In the genomic region with DNA sequence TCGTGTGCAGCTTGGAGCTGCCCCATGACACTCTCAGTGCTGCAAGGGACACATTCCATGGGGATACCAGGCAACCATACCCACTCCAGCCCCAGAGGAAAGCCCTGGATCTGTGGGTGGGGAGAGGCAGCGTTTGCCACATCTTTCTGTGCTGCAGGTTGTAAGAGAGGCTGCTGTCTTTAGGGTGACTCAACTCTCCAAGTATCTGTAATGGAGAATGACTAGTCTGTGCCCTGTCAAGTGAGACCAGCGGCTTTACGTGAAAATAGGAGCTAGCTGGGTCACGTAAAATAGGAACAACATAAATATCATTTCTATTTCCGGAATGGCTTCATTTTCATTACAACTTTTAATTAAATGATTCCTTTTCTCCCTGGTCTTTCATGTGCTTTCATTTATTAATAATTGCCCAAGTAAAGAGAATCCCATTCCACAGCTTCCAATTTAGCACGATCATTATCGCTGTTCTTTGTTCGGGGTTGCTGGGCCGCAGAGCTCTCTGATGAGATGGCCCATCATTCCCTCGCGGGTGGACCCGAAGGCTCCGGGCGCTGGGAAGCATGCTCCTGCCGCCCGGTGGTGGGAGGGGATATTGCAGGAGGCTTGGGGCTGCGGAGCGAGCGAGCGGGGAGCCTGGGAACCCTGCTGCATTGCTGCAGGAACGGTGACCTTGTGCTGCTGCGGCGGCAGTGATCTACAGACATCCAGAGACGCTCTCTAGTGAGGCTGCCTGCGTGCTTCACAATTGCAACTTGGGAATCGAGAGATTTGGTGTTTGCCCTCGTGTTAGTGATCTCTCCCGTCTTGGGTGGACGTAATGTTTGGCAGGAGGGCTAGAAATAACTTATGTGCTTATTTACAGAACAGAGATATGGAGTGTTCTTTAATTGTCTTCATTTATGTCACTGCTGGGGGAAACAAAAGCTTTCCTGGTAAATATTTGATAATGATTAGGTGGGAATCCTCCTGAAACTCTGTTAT, we compare ENCODE assay signal across 1 cellular context.
A peak's percentile ranks its signal among the peaks of the same experiment; 100 is the strongest.
TF ChIP-seq lines count a peak whose summit lies in the region.

No MANE protein-coding gene starts in this region.

TF ChIP-seq in HepG2, 621 proteins besides CTCF, POLR2A, EP300 and RAD21 (continued from another document and continues in another):
- TF ChIP-seq, protein P1, sequence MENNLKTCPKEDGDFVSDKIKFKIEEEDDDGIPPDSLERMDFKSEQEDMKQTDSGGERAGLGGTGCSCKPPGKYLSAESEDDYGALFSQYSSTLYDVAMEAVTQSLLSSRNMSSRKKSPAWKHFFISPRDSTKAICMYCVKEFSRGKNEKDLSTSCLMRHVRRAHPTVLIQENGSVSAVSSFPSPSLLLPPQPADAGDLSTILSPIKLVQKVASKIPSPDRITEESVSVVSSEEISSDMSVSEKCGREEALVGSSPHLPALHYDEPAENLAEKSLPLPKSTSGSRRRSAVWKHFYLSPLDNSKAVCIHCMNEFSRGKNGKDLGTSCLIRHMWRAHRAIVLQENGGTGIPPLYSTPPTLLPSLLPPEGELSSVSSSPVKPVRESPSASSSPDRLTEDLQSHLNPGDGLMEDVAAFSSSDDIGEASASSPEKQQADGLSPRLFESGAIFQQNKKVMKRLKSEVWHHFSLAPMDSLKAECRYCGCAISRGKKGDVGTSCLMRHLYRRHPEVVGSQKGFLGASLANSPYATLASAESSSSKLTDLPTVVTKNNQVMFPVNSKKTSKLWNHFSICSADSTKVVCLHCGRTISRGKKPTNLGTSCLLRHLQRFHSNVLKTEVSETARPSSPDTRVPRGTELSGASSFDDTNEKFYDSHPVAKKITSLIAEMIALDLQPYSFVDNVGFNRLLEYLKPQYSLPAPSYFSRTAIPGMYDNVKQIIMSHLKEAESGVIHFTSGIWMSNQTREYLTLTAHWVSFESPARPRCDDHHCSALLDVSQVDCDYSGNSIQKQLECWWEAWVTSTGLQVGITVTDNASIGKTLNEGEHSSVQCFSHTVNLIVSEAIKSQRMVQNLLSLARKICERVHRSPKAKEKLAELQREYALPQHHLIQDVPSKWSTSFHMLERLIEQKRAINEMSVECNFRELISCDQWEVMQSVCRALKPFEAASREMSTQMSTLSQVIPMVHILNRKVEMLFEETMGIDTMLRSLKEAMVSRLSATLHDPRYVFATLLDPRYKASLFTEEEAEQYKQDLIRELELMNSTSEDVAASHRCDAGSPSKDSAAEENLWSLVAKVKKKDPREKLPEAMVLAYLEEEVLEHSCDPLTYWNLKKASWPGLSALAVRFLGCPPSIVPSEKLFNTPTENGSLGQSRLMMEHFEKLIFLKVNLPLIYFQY (CRISPR knock-in tag; IDR thresholded peaks at IDR 0.05; ENCODE audit: borderline replicate concordance), result 0 out of 2 replicates have a peak, but pooled peaks have one; percentile 45
- TF ChIP-seq FOXO1 (CRISPR knock-in tag; IDR thresholded peaks at IDR 0.05) (peak; percentile 34; the same call in 1 of the 2 replicates), ETV5 (CRISPR knock-in tag; IDR thresholded peaks at IDR 0.05; ENCODE audit: borderline replicate concordance) (peak; percentile 21; the same call in 1 of the 2 replicates), MAFG (CRISPR knock-in tag; IDR thresholded peaks at IDR 0.05) (no peak), TP53 (CRISPR knock-in tag; conservative IDR thresholded peaks at IDR 0.05) (no peak), SOX5 (CRISPR knock-in tag; IDR thresholded peaks at IDR 0.05; ENCODE audit: borderline replicate concordance) (no peak), SKIL (CRISPR knock-in tag; IDR thresholded peaks at IDR 0.05; ENCODE audit: borderline replicate concordance) (no peak), ELF3 (CRISPR knock-in tag; IDR thresholded peaks at IDR 0.05) (peak; percentile 58), HNRNPUL1 (IDR thresholded peaks at IDR 0.05; ENCODE audit: low read depth, low read length) (no peak), AKNA (CRISPR knock-in tag; IDR thresholded peaks at IDR 0.05; ENCODE audit: borderline replicate concordance) (no peak), STAG1 (CRISPR knock-in tag; IDR thresholded peaks at IDR 0.05) (peak; percentile 91), IRX3 (CRISPR knock-in tag; IDR thresholded peaks at IDR 0.05; ENCODE audit: borderline replicate concordance, low read depth) (no peak), JUN (CRISPR knock-in tag; IDR thresholded peaks at IDR 0.05) (no peak), ZNF556 (CRISPR knock-in tag; IDR thresholded peaks at IDR 0.05; ENCODE audit: borderline replicate concordance) (no peak), TCF7L2 (IDR thresholded peaks at IDR 0.05; ENCODE audit: low read depth, low read length) (no peak), NFRKB (IDR thresholded peaks at IDR 0.05) (no peak), HHEX (CRISPR knock-in tag; IDR thresholded peaks at IDR 0.05) (0 out of 2 replicates have a peak, but pooled peaks have one; percentile 17), DR1 (CRISPR knock-in tag; IDR thresholded peaks at IDR 0.05) (no peak), HNF4A (CRISPR knock-in tag; IDR thresholded peaks at IDR 0.05) (peak; percentile 16; the same call in 1 of the 2 replicates), ZNF251 (CRISPR knock-in tag; IDR thresholded peaks at IDR 0.05) (no peak), KDM5A (IDR thresholded peaks at IDR 0.05; ENCODE audit: borderline replicate concordance, low read length) (no peak), ZNF605 (CRISPR knock-in tag; IDR thresholded peaks at IDR 0.05) (peak; percentile 36; the same call in 1 of the 2 replicates), YEATS2 (CRISPR knock-in tag; IDR thresholded peaks at IDR 0.05; ENCODE audit: borderline replicate concordance) (peak; percentile 35; the same call in 1 of the 2 replicates), THAP9 (CRISPR knock-in tag; IDR thresholded peaks at IDR 0.05; ENCODE audit: borderline replicate concordance) (no peak), ZNF547 (CRISPR knock-in tag; IDR thresholded peaks at IDR 0.05) (no peak), KAT8 (CRISPR knock-in tag; IDR thresholded peaks at IDR 0.05) (peak; percentile 63; the same call in 1 of the 2 replicates), THRA (CRISPR knock-in tag; IDR thresholded peaks at IDR 0.05; ENCODE audit: borderline replicate concordance) (peak; percentile 22; the same call in 1 of the 2 replicates), SMAD3 (CRISPR knock-in tag; IDR thresholded peaks at IDR 0.05) (0 out of 2 replicates have a peak, but pooled peaks have one; percentile 14), PHB2 (IDR thresholded peaks at IDR 0.05; ENCODE audit: partially characterized antibody) (no peak), CC2D1A (CRISPR knock-in tag; IDR thresholded peaks at IDR 0.05) (no peak), ZNF660 (CRISPR knock-in tag; IDR thresholded peaks at IDR 0.05; ENCODE audit: borderline replicate concordance, low read depth) (no peak), REPIN1 (CRISPR knock-in tag; IDR thresholded peaks at IDR 0.05; ENCODE audit: borderline replicate concordance, low read depth) (no peak), SOX6 (IDR thresholded peaks at IDR 0.05) (no peak), SOX6 (CRISPR knock-in tag; IDR thresholded peaks at IDR 0.05) (peak; percentile 27; the same call in 1 of the 2 replicates), ZNF282 (IDR thresholded peaks at IDR 0.05; ENCODE audit: partially characterized antibody) (no peak)
- TF ChIP-seq, protein P2, sequence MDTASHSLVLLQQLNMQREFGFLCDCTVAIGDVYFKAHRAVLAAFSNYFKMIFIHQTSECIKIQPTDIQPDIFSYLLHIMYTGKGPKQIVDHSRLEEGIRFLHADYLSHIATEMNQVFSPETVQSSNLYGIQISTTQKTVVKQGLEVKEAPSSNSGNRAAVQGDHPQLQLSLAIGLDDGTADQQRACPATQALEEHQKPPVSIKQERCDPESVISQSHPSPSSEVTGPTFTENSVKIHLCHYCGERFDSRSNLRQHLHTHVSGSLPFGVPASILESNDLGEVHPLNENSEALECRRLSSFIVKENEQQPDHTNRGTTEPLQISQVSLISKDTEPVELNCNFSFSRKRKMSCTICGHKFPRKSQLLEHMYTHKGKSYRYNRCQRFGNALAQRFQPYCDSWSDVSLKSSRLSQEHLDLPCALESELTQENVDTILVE (CRISPR knock-in tag; IDR thresholded peaks at IDR 0.05), result 0 out of 2 replicates have a peak, but pooled peaks have one; percentile 24
- TF ChIP-seq, protein P3, sequence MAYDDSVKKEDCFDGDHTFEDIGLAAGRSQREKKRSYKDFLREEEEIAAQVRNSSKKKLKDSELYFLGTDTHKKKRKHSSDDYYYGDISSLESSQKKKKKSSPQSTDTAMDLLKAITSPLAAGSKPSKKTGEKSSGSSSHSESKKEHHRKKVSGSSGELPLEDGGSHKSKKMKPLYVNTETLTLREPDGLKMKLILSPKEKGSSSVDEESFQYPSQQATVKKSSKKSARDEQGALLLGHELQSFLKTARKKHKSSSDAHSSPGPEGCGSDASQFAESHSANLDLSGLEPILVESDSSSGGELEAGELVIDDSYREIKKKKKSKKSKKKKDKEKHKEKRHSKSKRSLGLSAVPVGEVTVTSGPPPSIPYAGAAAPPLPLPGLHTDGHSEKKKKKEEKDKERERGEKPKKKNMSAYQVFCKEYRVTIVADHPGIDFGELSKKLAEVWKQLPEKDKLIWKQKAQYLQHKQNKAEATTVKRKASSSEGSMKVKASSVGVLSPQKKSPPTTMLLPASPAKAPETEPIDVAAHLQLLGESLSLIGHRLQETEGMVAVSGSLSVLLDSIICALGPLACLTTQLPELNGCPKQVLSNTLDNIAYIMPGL (CRISPR knock-in tag; IDR thresholded peaks at IDR 0.05; ENCODE audit: borderline replicate concordance in 1 of 2, low read depth in 1 of 2), result peak in 1 of 2 experiments; percentile 64; a peak in 1 of 4 replicates
- TF ChIP-seq, protein P4, sequence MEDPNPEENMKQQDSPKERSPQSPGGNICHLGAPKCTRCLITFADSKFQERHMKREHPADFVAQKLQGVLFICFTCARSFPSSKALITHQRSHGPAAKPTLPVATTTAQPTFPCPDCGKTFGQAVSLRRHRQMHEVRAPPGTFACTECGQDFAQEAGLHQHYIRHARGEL (CRISPR knock-in tag; IDR thresholded peaks at IDR 0.05), result no peak
